ENCODE assay signal across 13 cellular contexts in the genomic region with DNA sequence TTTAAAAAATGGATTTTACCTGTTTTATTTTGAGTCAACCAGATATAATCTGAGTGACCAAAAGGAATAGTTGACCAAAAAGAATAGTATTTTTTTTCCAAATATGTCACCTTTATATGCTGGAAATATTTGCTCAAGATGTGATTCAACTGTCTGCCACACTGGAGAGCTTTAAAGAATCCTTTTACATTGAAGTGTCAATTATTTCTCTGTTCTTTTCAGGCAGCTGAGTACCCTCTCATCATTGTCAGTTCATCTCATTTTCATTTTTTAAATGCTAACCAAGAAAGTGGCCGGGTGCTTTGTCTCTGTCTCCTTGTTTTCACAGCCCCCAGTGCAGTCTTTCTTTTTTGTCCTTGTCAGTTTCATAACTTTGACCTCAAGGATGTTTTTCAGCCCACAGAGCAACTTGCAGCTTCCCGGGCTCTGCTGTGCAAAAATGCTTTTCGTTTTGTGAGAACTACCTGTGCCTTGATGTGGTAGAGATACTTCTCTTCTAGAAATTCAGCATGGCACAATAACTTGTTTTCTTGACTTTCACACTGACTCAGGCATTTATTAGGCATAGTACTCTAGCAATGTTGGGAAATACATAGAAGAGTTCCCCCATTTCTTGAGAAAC. TPM values are rescaled to one million over a fixed set of nuclear protein-coding genes. Genes with fewer than 3 reads are reported as not detected.
A peak's percentile ranks its signal among the peaks of the same experiment; 100 is the strongest.
DNase-seq lines count a peak whose midpoint lies in the region; ATAC-seq and TF ChIP-seq lines count a peak whose summit lies in the region.
"Had no signal": no experiment of that assay in that cellular context is flagged by ENCODE, and none has a peak within 500 bp of the region (broad histone marks: within the 10 kb centered on the region; RNA-seq: fewer than 3 reads in every experiment).

No MANE protein-coding gene starts in this region.

- no peak for TF ChIP-seq CTCF in activated CD8-positive, alpha-beta T cell treated with anti-CD3 and anti-CD28 coated beads for 36 hours (IDR thresholded peaks at IDR 0.05)

- intact Hi-C loops in activated CD8-positive, alpha-beta T cell treated with anti-CD3 and anti-CD28 coated beads for 36 hours (cut with micrococcal nuclease), result no loop called here

- DNase-seq in activated T-cell treated with anti-CD3 and anti-CD28 coated beads for 48 hours (ENCODE audit: low read depth) (peak; percentile 14), activated T-cell treated with anti-CD3 and anti-CD28 coated beads for 4 hours (no peak), NCI-H1048 (lab: John Stamatoyannopoulos, UW) (no peak), AG20443 (ENCODE audit: low spot score) (no peak)
- DNase-seq in activated CD8-positive, alpha-beta T cell treated with anti-CD3 and anti-CD28 coated beads for 36 hours, result peak; percentile 55
- DNase-seq in stimulated activated effector memory CD8-positive, alpha-beta T cell treated with anti-CD3 and anti-CD28 coated beads, Interleukin-12 subunit alpha, Interleukin-12 subunit beta, amount 100 ng/mL, for 72 hours (ENCODE audit: low spot score in 2 of 2), result no peak
- DNase-seq: anterior cingulate cortex; esophagus squamous epithelium; NK-92 treated with Interleukin-12 subunit alpha and Interleukin-12 subunit beta, amount 100 ng/mL, for 24 hours; T-helper 9 cell had no signal

- peak overlapping the region; percentile 32 for H3K4me3 Mint-ChIP-seq in activated CD8-positive, alpha-beta T cell treated with anti-CD3 and anti-CD28 coated beads for 36 hours
- H3K4me3 Mint-ChIP-seq in stimulated activated naive CD8-positive, alpha-beta T cell treated with anti-CD3 and anti-CD28 coated beads, Interleukin-15, Interleukin-2, amounts not matched to agents 100 ng/mL and 50 ng/mL, for 24 hours, result peak overlapping the region; percentile 64
- no peak overlapping the region for H3K4me3 Mint-ChIP-seq in stimulated activated effector memory CD8-positive, alpha-beta T cell treated with anti-CD3 and anti-CD28 coated beads, Interleukin-12 subunit alpha, Interleukin-12 subunit beta, amount 100 ng/mL, for 72 hours

- ATAC-seq in HG02885 (IDR thresholded peaks at IDR 0.05; ENCODE audit: poor library complexity, unreplicated experiment), result peak; percentile 76
- ATAC-seq in activated CD8-positive, alpha-beta T cell treated with anti-CD3 and anti-CD28 coated beads for 36 hours, result peak; percentile 67
- no peak for ATAC-seq in stimulated activated effector memory CD8-positive, alpha-beta T cell treated with anti-CD3 and anti-CD28 coated beads, Interleukin-12 subunit alpha, Interleukin-12 subunit beta, amount 100 ng/mL, for 72 hours
- ATAC-seq: HCT116 had no signal

- H3K36me3 Mint-ChIP-seq in activated CD8-positive, alpha-beta T cell treated with anti-CD3 and anti-CD28 coated beads for 36 hours (ENCODE audit: low read depth), result no peaks in the 10 kb centered on the region
- no peaks in the 10 kb centered on the region for H3K36me3 Mint-ChIP-seq in stimulated activated naive CD8-positive, alpha-beta T cell treated with anti-CD3 and anti-CD28 coated beads, Interleukin-15, Interleukin-2, amounts not matched to agents 100 ng/mL and 50 ng/mL, for 24 hours (ENCODE audit: low read depth)
- no peaks in the 10 kb centered on the region for H3K36me3 Mint-ChIP-seq in stimulated activated effector memory CD8-positive, alpha-beta T cell treated with anti-CD3 and anti-CD28 coated beads, Interleukin-12 subunit alpha, Interleukin-12 subunit beta, amount 100 ng/mL, for 72 hours

- no peaks in the 10 kb centered on the region for H3K27me3 Mint-ChIP-seq in activated CD8-positive, alpha-beta T cell treated with anti-CD3 and anti-CD28 coated beads for 36 hours
- no peaks in the 10 kb centered on the region for H3K27me3 Mint-ChIP-seq in stimulated activated naive CD8-positive, alpha-beta T cell treated with anti-CD3 and anti-CD28 coated beads, Interleukin-15, Interleukin-2, amounts not matched to agents 100 ng/mL and 50 ng/mL, for 24 hours

- POLR2A ChIA-PET in activated CD8-positive, alpha-beta T cell treated with anti-CD3 and anti-CD28 coated beads for 36 hours (lab: Charles Lee), result interaction anchor here (0.6 to 1.2 kb wide), 5 partner anchors 12 to 319 kb away, joined by 3 to 4 read pairs (median 3); no protein-coding TSS in a partner anchor

- CTCF ChIA-PET in activated CD8-positive, alpha-beta T cell treated with anti-CD3 and anti-CD28 coated beads for 36 hours (lab: Charles Lee), result interaction anchor here (1.1 to 2.0 kb wide), 4 partner anchors 10 to 58 kb away, joined by 3 to 6 read pairs (median 4); no protein-coding TSS in a partner anchor

- H3K27ac Mint-ChIP-seq in activated CD8-positive, alpha-beta T cell treated with anti-CD3 and anti-CD28 coated beads for 36 hours, result peak overlapping the region; percentile 74
- peak overlapping the region; percentile 86 for H3K27ac Mint-ChIP-seq in stimulated activated naive CD8-positive, alpha-beta T cell treated with anti-CD3 and anti-CD28 coated beads, Interleukin-15, Interleukin-2, amounts not matched to agents 100 ng/mL and 50 ng/mL, for 24 hours
- H3K27ac Mint-ChIP-seq in stimulated activated effector memory CD8-positive, alpha-beta T cell treated with anti-CD3 and anti-CD28 coated beads, Interleukin-12 subunit alpha, Interleukin-12 subunit beta, amount 100 ng/mL, for 72 hours, result no peak overlapping the region

- H3K9me3 Mint-ChIP-seq in activated CD8-positive, alpha-beta T cell treated with anti-CD3 and anti-CD28 coated beads for 36 hours, result no peaks in the 10 kb centered on the region
- peaks cover 4% of the 10 kb centered on the region for H3K9me3 Mint-ChIP-seq in stimulated activated naive CD8-positive, alpha-beta T cell treated with anti-CD3 and anti-CD28 coated beads, Interleukin-15, Interleukin-2, amounts not matched to agents 100 ng/mL and 50 ng/mL, for 24 hours
- no peaks in the 10 kb centered on the region for H3K9me3 Mint-ChIP-seq in stimulated activated effector memory CD8-positive, alpha-beta T cell treated with anti-CD3 and anti-CD28 coated beads, Interleukin-12 subunit alpha, Interleukin-12 subunit beta, amount 100 ng/mL, for 72 hours

- peaks cover 46% of the 10 kb centered on the region for H3K4me1 Mint-ChIP-seq in activated CD8-positive, alpha-beta T cell treated with anti-CD3 and anti-CD28 coated beads for 36 hours (ENCODE audit: low read depth)
- H3K4me1 Mint-ChIP-seq in stimulated activated naive CD8-positive, alpha-beta T cell treated with anti-CD3 and anti-CD28 coated beads, Interleukin-15, Interleukin-2, amounts not matched to agents 100 ng/mL and 50 ng/mL, for 24 hours (ENCODE audit: low read depth), result peaks cover 42% of the 10 kb centered on the region
- H3K4me1 Mint-ChIP-seq in stimulated activated effector memory CD8-positive, alpha-beta T cell treated with anti-CD3 and anti-CD28 coated beads, Interleukin-12 subunit alpha, Interleukin-12 subunit beta, amount 100 ng/mL, for 72 hours, result peaks cover 6% of the 10 kb centered on the region

RNA-seq across cellular contexts. Expression of a gene that starts 23.4 kb away (rescaled TPM):
- total RNA-seq in activated CD8-positive, alpha-beta T cell treated with anti-CD3 and anti-CD28 coated beads for 36 hours, result 10 to 100 TPM; 15.4 to 16.1 TPM

Comparison
In these comparisons a context has a peak if more than half of its experiments do, and no peak if none do; other contexts are left out.
1. DNase-seq: peak in activated T-cell treated with anti-CD3 and anti-CD28 coated beads for 48 hours (single experiment) and activated CD8-positive, alpha-beta T cell treated with anti-CD3 and anti-CD28 coated beads for 36 hours (single experiment); none in activated T-cell treated with anti-CD3 and anti-CD28 coated beads for 4 hours (single experiment), stimulated activated effector memory CD8-positive, alpha-beta T cell treated with anti-CD3 and anti-CD28 coated beads, Interleukin-12 subunit alpha, Interleukin-12 subunit beta, amount 100 ng/mL, for 72 hours (0 of 2), NCI-H1048 (single experiment) and AG20443 (single experiment).